In genomic region chr17:64070213-64070612, GRCh38 we compare ENCODE assay signal across 1 cellular context.
TF ChIP-seq lines count a peak whose summit lies in the region.

No MANE protein-coding gene starts in this region.

TF ChIP-seq in K562, 482 proteins besides CTCF, POLR2A, EP300 and RAD21:
- no peak for TF ChIP-seq ZNF512 (tag; IDR thresholded peaks at IDR 0.05)
- peak; percentile 36; the same call in 1 of the 2 replicates for TF ChIP-seq CEBPB (tag; IDR thresholded peaks at IDR 0.05)
- TF ChIP-seq SIX5 (IDR thresholded peaks at IDR 0.05; ENCODE audit: borderline replicate concordance in 1 of 2, insufficient read depth in 1 of 2, low read depth in 1 of 2, low read length in 2 of 2), result no peak
- TF ChIP-seq TOE1 (IDR thresholded peaks at IDR 0.05; ENCODE audit: borderline replicate concordance), result no peak
- TF ChIP-seq TOE1 (CRISPR knock-in tag; IDR thresholded peaks at IDR 0.05; ENCODE audit: borderline replicate concordance, low read depth), result no peak
- no peak for TF ChIP-seq TAF7 (tag; IDR thresholded peaks at IDR 0.05)
